Comparison of ENCODE assay signal across 1 cellular context in the genomic region with DNA sequence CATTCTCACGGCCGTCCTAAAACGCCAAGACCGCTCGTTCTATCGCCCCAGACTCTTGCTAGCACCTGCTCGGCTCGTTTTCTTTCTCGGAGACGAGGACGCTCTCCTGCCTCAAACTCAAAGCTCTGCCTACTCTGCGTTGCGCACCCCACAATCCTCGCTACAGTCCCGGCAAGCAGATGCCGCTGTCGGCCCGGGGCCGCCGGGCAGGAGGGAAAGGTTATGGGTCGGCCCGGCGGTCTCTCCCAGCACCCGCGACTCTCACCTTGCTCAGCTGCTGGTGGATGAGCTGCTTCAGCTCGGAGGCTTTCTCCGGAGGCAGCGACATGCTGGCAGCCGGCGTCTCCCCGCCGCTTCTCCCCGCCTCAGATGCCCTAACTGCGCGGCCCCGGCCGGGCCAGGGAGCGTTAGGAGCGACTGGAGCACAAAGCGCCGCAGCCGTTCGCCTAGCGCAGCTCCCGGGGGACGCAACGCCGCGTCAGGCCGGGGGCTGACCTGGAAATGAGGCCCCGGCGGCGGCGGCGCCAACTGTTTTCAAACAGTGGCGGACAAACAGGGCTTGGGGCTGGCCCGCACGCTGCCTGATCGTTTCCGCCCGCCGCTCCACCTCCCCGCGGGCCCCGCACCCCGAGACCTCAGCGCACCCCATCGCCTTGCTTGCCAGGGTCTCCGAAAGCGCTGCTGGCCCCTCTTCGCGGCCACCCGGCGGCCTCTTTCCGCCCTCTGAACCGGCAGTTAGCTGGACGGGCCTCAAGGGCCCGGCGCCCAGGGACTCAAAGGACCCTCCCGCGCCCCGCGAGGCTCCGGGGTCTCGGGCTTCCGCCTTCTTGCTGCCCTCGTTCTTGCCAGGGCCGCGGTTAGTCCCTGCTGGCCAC.
TF ChIP-seq lines count a peak whose summit lies in the region.

CEP76 (minus strand) TSS at position 503 of the 875 bp plus-strand sequence; CDS start at position 328, 175 bp downstream.
A gene with protein sequence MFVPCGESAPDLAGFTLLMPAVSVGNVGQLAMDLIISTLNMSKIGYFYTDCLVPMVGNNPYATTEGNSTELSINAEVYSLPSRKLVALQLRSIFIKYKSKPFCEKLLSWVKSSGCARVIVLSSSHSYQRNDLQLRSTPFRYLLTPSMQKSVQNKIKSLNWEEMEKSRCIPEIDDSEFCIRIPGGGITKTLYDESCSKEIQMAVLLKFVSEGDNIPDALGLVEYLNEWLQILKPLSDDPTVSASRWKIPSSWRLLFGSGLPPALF (plus strand): TSS at position 822 of the 875 bp plus-strand sequence. CDS start 66 bp downstream, outside the sequence.

TF ChIP-seq in HepG2, 621 proteins besides CTCF, POLR2A, EP300 and RAD21 (continued from another document and continues in another):
- TF ChIP-seq GMEB2 (CRISPR knock-in tag; IDR thresholded peaks at IDR 0.05; ENCODE audit: low read depth) (peak; percentile 53; the same call in 1 of the 2 replicates), ZNF12 (CRISPR knock-in tag; IDR thresholded peaks at IDR 0.05) (no peak), TBX3 (IDR thresholded peaks at IDR 0.05; ENCODE audit: borderline replicate concordance) (peak; percentile 62; the same call in 1 of the 2 replicates), THAP9 (CRISPR knock-in tag; IDR thresholded peaks at IDR 0.05; ENCODE audit: borderline replicate concordance) (peak; percentile 89; the same call in 1 of the 2 replicates), ZNF788 (CRISPR knock-in tag; IDR thresholded peaks at IDR 0.05; ENCODE audit: borderline replicate concordance) (peak; percentile 72; the same call in 1 of the 2 replicates), ZNF782 (CRISPR knock-in tag; IDR thresholded peaks at IDR 0.05; ENCODE audit: borderline replicate concordance) (peak; percentile 53; the same call in 1 of the 2 replicates), SNAI1 (CRISPR knock-in tag; IDR thresholded peaks at IDR 0.05; ENCODE audit: borderline replicate concordance) (0 out of 2 replicates have a peak, but pooled peaks have one; percentile 74), ZSCAN31 (CRISPR knock-in tag; IDR thresholded peaks at IDR 0.05; ENCODE audit: low read depth) (peak; percentile 37; the same call in 1 of the 2 replicates), ZNF800 (CRISPR knock-in tag; IDR thresholded peaks at IDR 0.05) (peak; percentile 56; the same call in 1 of the 2 replicates), PLSCR1 (CRISPR knock-in tag; IDR thresholded peaks at IDR 0.05; ENCODE audit: borderline replicate concordance) (no peak), FOSL2 (CRISPR knock-in tag; IDR thresholded peaks at IDR 0.05) (peak; percentile 37), ARID2 (CRISPR knock-in tag; IDR thresholded peaks at IDR 0.05; ENCODE audit: borderline replicate concordance) (peak; percentile 77; the same call in 1 of the 2 replicates), MEIS1 (CRISPR knock-in tag; IDR thresholded peaks at IDR 0.05; ENCODE audit: borderline replicate concordance) (peak; percentile 23; the same call in 1 of the 2 replicates), MYC (CRISPR knock-in tag; IDR thresholded peaks at IDR 0.05; ENCODE audit: borderline replicate concordance) (peak; percentile 68; the same call in 1 of the 2 replicates), AHR (CRISPR knock-in tag; IDR thresholded peaks at IDR 0.05) (peak; percentile 14; the same call in 1 of the 2 replicates), CEBPB (IDR thresholded peaks at IDR 0.05; ENCODE audit: borderline replicate concordance, low read depth, low read length) (no peak), REXO4 (CRISPR knock-in tag; IDR thresholded peaks at IDR 0.05; ENCODE audit: borderline replicate concordance) (0 out of 2 replicates have a peak, but pooled peaks have one; percentile 5), MXI1 (IDR thresholded peaks at IDR 0.05; ENCODE audit: borderline replicate concordance, low read depth, low read length) (peak; percentile 64; the same call in 1 of the 3 replicates), ZNF768 (CRISPR knock-in tag; IDR thresholded peaks at IDR 0.05) (peak; percentile 65; the same call in 1 of the 2 replicates), SRY (CRISPR knock-in tag; IDR thresholded peaks at IDR 0.05) (peak; percentile 11; the same call in 1 of the 2 replicates), ZNF552 (CRISPR knock-in tag; IDR thresholded peaks at IDR 0.05; ENCODE audit: borderline replicate concordance) (peak; percentile 69; the same call in 1 of the 2 replicates), TBP (CRISPR knock-in tag; IDR thresholded peaks at IDR 0.05) (no peak), HNF4A (CRISPR knock-in tag; IDR thresholded peaks at IDR 0.05) (peak; percentile 12; the same call in 1 of the 2 replicates), SKI (IDR thresholded peaks at IDR 0.05; ENCODE audit: partially characterized antibody) (peak; percentile 82), CREB1 (IDR thresholded peaks at IDR 0.05) (peak; percentile 54), CREB1 (CRISPR knock-in tag; IDR thresholded peaks at IDR 0.05) (peak; percentile 57), ZSCAN25 (CRISPR knock-in tag; IDR thresholded peaks at IDR 0.05) (0 out of 2 replicates have a peak, but pooled peaks have one; percentile 29), SNAPC4 (CRISPR knock-in tag; IDR thresholded peaks at IDR 0.05) (peak; percentile 84; the same call in 1 of the 2 replicates), KDM3A (CRISPR knock-in tag; IDR thresholded peaks at IDR 0.05; ENCODE audit: low read depth) (peak; percentile 69; the same call in 1 of the 2 replicates), ZSCAN30 (CRISPR knock-in tag; IDR thresholded peaks at IDR 0.05) (peak; percentile 71; the same call in 1 of the 2 replicates)
- TF ChIP-seq, protein P1, sequence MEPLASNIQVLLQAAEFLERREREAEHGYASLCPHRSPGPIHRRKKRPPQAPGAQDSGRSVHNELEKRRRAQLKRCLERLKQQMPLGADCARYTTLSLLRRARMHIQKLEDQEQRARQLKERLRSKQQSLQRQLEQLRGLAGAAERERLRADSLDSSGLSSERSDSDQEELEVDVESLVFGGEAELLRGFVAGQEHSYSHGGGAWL (CRISPR knock-in tag; IDR thresholded peaks at IDR 0.05), result peak; percentile 82
- TF ChIP-seq, protein P2, sequence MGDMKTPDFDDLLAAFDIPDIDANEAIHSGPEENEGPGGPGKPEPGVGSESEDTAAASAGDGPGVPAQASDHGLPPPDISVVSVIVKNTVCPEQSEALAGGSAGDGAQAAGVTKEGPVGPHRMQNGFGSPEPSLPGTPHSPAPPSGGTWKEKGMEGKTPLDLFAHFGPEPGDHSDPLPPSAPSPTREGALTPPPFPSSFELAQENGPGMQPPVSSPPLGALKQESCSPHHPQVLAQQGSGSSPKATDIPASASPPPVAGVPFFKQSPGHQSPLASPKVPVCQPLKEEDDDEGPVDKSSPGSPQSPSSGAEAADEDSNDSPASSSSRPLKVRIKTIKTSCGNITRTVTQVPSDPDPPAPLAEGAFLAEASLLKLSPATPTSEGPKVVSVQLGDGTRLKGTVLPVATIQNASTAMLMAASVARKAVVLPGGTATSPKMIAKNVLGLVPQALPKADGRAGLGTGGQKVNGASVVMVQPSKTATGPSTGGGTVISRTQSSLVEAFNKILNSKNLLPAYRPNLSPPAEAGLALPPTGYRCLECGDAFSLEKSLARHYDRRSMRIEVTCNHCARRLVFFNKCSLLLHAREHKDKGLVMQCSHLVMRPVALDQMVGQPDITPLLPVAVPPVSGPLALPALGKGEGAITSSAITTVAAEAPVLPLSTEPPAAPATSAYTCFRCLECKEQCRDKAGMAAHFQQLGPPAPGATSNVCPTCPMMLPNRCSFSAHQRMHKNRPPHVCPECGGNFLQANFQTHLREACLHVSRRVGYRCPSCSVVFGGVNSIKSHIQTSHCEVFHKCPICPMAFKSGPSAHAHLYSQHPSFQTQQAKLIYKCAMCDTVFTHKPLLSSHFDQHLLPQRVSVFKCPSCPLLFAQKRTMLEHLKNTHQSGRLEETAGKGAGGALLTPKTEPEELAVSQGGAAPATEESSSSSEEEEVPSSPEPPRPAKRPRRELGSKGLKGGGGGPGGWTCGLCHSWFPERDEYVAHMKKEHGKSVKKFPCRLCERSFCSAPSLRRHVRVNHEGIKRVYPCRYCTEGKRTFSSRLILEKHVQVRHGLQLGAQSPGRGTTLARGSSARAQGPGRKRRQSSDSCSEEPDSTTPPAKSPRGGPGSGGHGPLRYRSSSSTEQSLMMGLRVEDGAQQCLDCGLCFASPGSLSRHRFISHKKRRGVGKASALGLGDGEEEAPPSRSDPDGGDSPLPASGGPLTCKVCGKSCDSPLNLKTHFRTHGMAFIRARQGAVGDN (CRISPR knock-in tag; IDR thresholded peaks at IDR 0.05), result peak; percentile 84
